In the genomic region with DNA sequence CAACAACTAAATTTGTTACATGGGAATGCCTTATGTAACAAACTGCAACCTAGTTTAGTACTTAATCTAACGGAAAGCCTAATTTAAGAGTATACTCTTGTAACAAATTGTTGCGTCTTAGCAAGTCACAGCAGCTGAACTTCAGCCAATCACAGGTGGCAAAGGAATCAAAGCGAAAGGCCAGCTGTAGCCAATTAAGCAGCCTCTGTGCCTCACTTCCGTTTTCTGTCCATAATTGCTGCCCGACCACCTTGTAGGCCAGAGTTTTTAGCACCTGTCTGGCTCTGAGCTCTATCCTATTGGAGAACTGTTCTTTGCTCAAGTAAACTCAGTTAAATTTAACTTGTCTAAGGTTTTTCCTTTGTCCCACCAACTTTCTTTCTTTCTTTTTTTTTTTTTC, we compare ENCODE assay signal across 23 cellular contexts.
"Had no signal": no experiment of that assay in that cellular context is flagged by ENCODE, and none has a peak within 500 bp of the region (broad histone marks: within the 10 kb centered on the region; RNA-seq: fewer than 3 reads in every experiment).

No MANE protein-coding gene starts in this region.

- H3K27me3 ChIP-seq: body of pancreas, cardiac muscle cell, left lung, stomach, vagina had no signal

- H3K36me3 ChIP-seq: cardiac muscle cell, left lung, stomach, vagina had no signal

- H3K4me3 Mint-ChIP-seq: activated CD8-positive, alpha-beta T cell treated with anti-CD3 and anti-CD28 coated beads, Interleukin-2, amount 10 ng/mL, durations not matched to agents 7 days and 5 days; activated naive CD4-positive, alpha-beta T cell treated with anti-CD3 and anti-CD28 coated beads, Interleukin-2, amount 50 U/mL, for 24 hours; activated T-helper 1 cell treated with anti-CD3 and anti-CD28 coated beads, Interleukin-12 subunit alpha, Interleukin-12 subunit beta, Interleukin-2, Interleukin-4 antibody, amounts not matched to agents 30 ng/mL and 10 ng/mL and 1 ng/mL, durations not matched to agents 14 hours and 24 hours and 36 hours; endodermal cell; naive B cell; stimulated activated memory B cell treated with anti-CD40 and anti-IgM and Interleukin-4, amounts not matched to agents 10 μg/mL and 1 μg/mL and 100 μg/mL, for 72 hours had no signal

- H3K36me3 Mint-ChIP-seq: activated naive CD4-positive, alpha-beta T cell treated with anti-CD3 and anti-CD28 coated beads, Interleukin-2, amount 50 U/mL, for 24 hours; stimulated activated memory B cell treated with anti-CD40 and anti-IgM and Interleukin-4, amounts not matched to agents 10 μg/mL and 1 μg/mL and 100 μg/mL, for 72 hours had no signal

- H3K27me3 Mint-ChIP-seq: activated naive CD4-positive, alpha-beta T cell treated with anti-CD3 and anti-CD28 coated beads, Interleukin-2, amount 50 U/mL, for 24 hours; stimulated activated memory B cell treated with anti-CD40 and anti-IgM and Interleukin-4, amounts not matched to agents 10 μg/mL and 1 μg/mL and 100 μg/mL, for 72 hours had no signal

- ATAC-seq: activated CD8-positive, alpha-beta T cell treated with anti-CD3 and anti-CD28 coated beads, Interleukin-2, amount 10 ng/mL, durations not matched to agents 7 days and 5 days; body of pancreas; left lung; sciatic nerve; stimulated activated memory B cell treated with anti-CD40 and anti-IgM and Interleukin-4, amounts not matched to agents 10 μg/mL and 1 μg/mL and 100 μg/mL, for 72 hours had no signal

- H3K9me3 Mint-ChIP-seq: activated naive CD4-positive, alpha-beta T cell treated with anti-CD3 and anti-CD28 coated beads, Interleukin-2, amount 50 U/mL, for 24 hours had no signal

- DNase-seq: activated CD4-positive, alpha-beta T cell treated with anti-CD3 and anti-CD28 coated beads for 1 hour; activated CD4-positive, alpha-beta T cell treated with anti-CD3 and anti-CD28 coated beads, Interleukin-2, amount 50 U/mL, for 1 hour; activated CD8-positive, alpha-beta T cell treated with anti-CD3 and anti-CD28 coated beads, Interleukin-2, amount 10 ng/mL, durations not matched to agents 7 days and 5 days; activated gamma-delta T cell; anterior cingulate cortex; body of pancreas; cortex of kidney; endodermal cell; foreskin fibroblast; left lung; naive B cell; posterior cingulate gyrus; small intestine; stimulated activated CD4-positive, alpha-beta T cell treated with anti-CD3 and anti-CD28 coated beads, Interleukin-2, amount 100 ng/mL, for 24 hours; stomach; trophoblast cell had no signal

- FAIRE-seq: small intestine had no signal

- H3K27ac ChIP-seq: body of pancreas, cardiac muscle cell, left lung, stomach, vagina had no signal

- H3K4me1 ChIP-seq: body of pancreas, left lung, stomach, vagina had no signal

- H3K9me3 ChIP-seq: body of pancreas, left lung, stomach, vagina had no signal

- H3K27ac Mint-ChIP-seq: activated CD8-positive, alpha-beta T cell treated with anti-CD3 and anti-CD28 coated beads, Interleukin-2, amount 10 ng/mL, durations not matched to agents 7 days and 5 days; activated naive CD4-positive, alpha-beta T cell treated with anti-CD3 and anti-CD28 coated beads, Interleukin-2, amount 50 U/mL, for 24 hours; activated T-helper 1 cell treated with anti-CD3 and anti-CD28 coated beads, Interleukin-12 subunit alpha, Interleukin-12 subunit beta, Interleukin-2, Interleukin-4 antibody, amounts not matched to agents 30 ng/mL and 10 ng/mL and 1 ng/mL, durations not matched to agents 14 hours and 24 hours and 36 hours; endodermal cell; naive B cell; stimulated activated memory B cell treated with anti-CD40 and anti-IgM and Interleukin-4, amounts not matched to agents 10 μg/mL and 1 μg/mL and 100 μg/mL, for 72 hours had no signal

- H3K4me3 ChIP-seq: body of pancreas, cardiac muscle cell, left lung, lung, stomach, vagina had no signal

- H3K4me1 Mint-ChIP-seq: naive B cell had no signal
